Comparison of ENCODE assay signal across 8 cellular contexts in the genomic region with DNA sequence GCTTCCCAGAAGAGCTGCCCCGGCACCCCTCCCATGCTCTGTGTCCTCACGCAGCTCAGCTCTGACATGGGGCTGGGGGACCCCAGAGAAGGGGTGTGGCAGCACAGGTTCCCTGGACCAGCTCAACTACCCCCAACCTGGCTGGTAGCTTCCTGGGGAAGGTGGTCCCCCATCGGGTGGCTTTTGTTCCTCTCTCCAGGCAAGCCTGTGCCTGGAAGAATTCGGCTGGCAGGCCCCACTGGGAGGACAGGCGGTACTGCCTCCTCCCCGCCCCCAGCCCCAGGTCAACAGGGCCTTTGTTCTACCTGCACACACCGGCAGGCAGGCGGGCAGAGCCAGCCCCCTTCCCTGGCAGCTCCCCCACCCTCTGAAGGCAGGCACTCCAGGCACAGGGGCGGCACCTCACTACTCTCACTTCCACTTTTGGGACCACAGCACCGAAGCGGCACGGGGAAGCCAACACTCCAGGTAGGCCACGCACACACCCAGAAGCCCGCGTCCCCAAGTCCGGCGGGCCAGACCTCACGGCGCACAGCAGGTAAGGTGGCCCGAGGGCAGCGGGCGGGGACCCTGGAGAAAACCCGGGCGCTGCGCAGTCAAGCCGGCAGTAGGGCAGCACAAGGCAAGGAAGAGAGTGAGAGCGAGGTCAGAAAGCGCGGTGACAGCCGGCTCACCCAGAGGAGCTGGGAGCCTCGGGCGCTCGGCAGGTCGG. TPM values are rescaled to one million over a fixed set of nuclear protein-coding genes. Genes with fewer than 3 reads are reported as not detected.
DNase-seq lines count a peak whose midpoint lies in the region; ATAC-seq and TF ChIP-seq lines count a peak whose summit lies in the region.

No MANE protein-coding gene starts in this region.

- no peaks in the 10 kb centered on the region for H3K9me3 ChIP-seq in BLaER1
- H3K9me3 ChIP-seq in Panc1 (ENCODE audit: control insufficient read depth, insufficient read depth, low read depth, low read length): no peaks in the 10 kb centered on the region
- no peaks in the 10 kb centered on the region for H3K9me3 ChIP-seq in thymus (ENCODE audit: control insufficient read depth)

- CTCF ChIA-PET in Panc1 (lab: Charles Lee): no interaction called here

- H3K4me2 ChIP-seq in BLaER1: peak overlapping the region; percentile 100

- under 1% methylated on average over 34 of the region's 34 CpGs for WGBS in thymus

- DNase-seq in Panc1 (ENCODE audit: low read depth, low spot score) (no peak), chondrocyte (ENCODE audit: low spot score) (peak; percentile 92), memory B cell (ENCODE audit: low spot score in 2 of 2) (peak; percentile 72), cortex of kidney (lab: John Stamatoyannopoulos, UW) (no peak)

- peaks cover 57% of the 10 kb centered on the region for H4K20me1 ChIP-seq in BLaER1

- POLR2A ChIA-PET in Panc1 (lab: Charles Lee): no interaction called here

- H3K9me3 Mint-ChIP-seq in chondrocyte (ENCODE audit: low read depth): no peaks in the 10 kb centered on the region
- no peaks in the 10 kb centered on the region for H3K9me3 Mint-ChIP-seq in memory B cell

- H3K27me3 Mint-ChIP-seq in chondrocyte (ENCODE audit: low read depth) (no peaks in the 10 kb centered on the region), memory B cell (peaks cover 2% of the 10 kb centered on the region)

- peaks cover 83% of the 10 kb centered on the region for H3K4me1 ChIP-seq in BLaER1
- H3K4me1 ChIP-seq in Panc1 (ENCODE audit: control insufficient read depth, insufficient read depth, low read length): peaks cover 12% of the 10 kb centered on the region
- peaks cover 45% of the 10 kb centered on the region for H3K4me1 ChIP-seq in thymus (ENCODE audit: control insufficient read depth, insufficient read depth, low read length)

- in situ Hi-C loops in Panc1 (cut with HindIII; ENCODE audit: low pct_unique_long_range_greater_than_20kb, low sequenced_read_pairs): no loop called here

- H3K27ac Mint-ChIP-seq in chondrocyte (ENCODE audit: unreplicated experiment) (no peak overlapping the region), memory B cell (peak overlapping the region; percentile 86)

- peaks cover 50% of the 10 kb centered on the region for H3K4me1 Mint-ChIP-seq in chondrocyte (ENCODE audit: low read depth)
- H3K4me1 Mint-ChIP-seq in memory B cell: peaks cover 31% of the 10 kb centered on the region

- H3K9ac ChIP-seq in BLaER1: peak overlapping the region; percentile 76

- H3K27me3 ChIP-seq in BLaER1 (no peaks in the 10 kb centered on the region), Panc1 (ENCODE audit: control insufficient read depth, insufficient read depth, low read length) (no peaks in the 10 kb centered on the region), thymus (ENCODE audit: control insufficient read depth, insufficient read depth) (no peaks in the 10 kb centered on the region)

- H3K27ac ChIP-seq in BLaER1 (peak overlapping the region; percentile 67), Panc1 (ENCODE audit: low read length) (no peak overlapping the region), thymus (ENCODE audit: low read depth) (no peak overlapping the region)

- intact Hi-C loops in Panc1 (cut with micrococcal nuclease; ENCODE audit: unreplicated experiment): loop anchor here (5.0 kb wide), 1 partner anchor 85 kb away; no protein-coding TSS in a partner anchor

- H3K36me3 Mint-ChIP-seq in chondrocyte (ENCODE audit: low read depth) (no peaks in the 10 kb centered on the region), memory B cell (peaks cover 8% of the 10 kb centered on the region)

- H3K4me3 ChIP-seq in BLaER1 (peak overlapping the region; percentile 76), Panc1 (ENCODE audit: low read depth in 2 of 2, low read length in 2 of 2) (peak overlapping the region; percentile 53 to 54), thymus (ENCODE audit: low read length) (peak overlapping the region; percentile 58)

- no peak for TF ChIP-seq CTCF in Panc1 (IDR thresholded peaks at IDR 0.05)
- no peak for TF ChIP-seq CTCF in chondrocyte (IDR thresholded peaks at IDR 0.05)

- H3K36me3 ChIP-seq in BLaER1: peaks cover 27% of the 10 kb centered on the region
- no peaks in the 10 kb centered on the region; the same call in 1 of the 2 replicates for H3K36me3 ChIP-seq in Panc1 (ENCODE audit: control insufficient read depth, insufficient read depth, low read length)
- H3K36me3 ChIP-seq in thymus (ENCODE audit: control insufficient read depth, insufficient read depth): no peaks in the 10 kb centered on the region

- BruUV-seq in Panc1 (replicated peaks; lab: Mats Ljungman, UMichigan): no TSS peak

- peak overlapping the region; percentile 83 for H3K4me3 Mint-ChIP-seq in chondrocyte (ENCODE audit: unreplicated experiment)
- peak overlapping the region; percentile 97 for H3K4me3 Mint-ChIP-seq in memory B cell

- ATAC-seq in GM18909 (IDR thresholded peaks at IDR 0.05; ENCODE audit: poor library complexity, unreplicated experiment): peak; percentile 50
- ATAC-seq in HG03103 (IDR thresholded peaks at IDR 0.05; ENCODE audit: low read depth, unreplicated experiment): peak; percentile 32
- no peak for ATAC-seq in Panc1
- ATAC-seq in memory B cell (ENCODE audit: low read depth): peak; percentile 70

RNA-seq across cellular contexts. Expression of a gene that starts 1.3 kb away (rescaled TPM):
- 22.0 TPM for total RNA-seq in Panc1 (2021; ENCODE audit: unreplicated experiment)
- 22.0 TPM for polyA plus RNA-seq in Panc1 (2012; ENCODE audit: insufficient read length)
- total RNA-seq in chondrocyte: 30.0 to 39.2 TPM (median 33.1 TPM) in 3 replicates
- polyA plus RNA-seq in thymus: 20.0 TPM

Comparison
In these comparisons a context has a peak if more than half of its experiments do, and no peak if none do; other contexts are left out.
1. DNase-seq: peak in chondrocyte (single experiment) and memory B cell (2 of 2); none in Panc1 (single experiment) and cortex of kidney (single experiment).
2. Peak in every context shown above with its lines, with median percentiles within 50 percentile points of each other: H3K4me3 ChIP-seq.